In genomic region chr16:75065808-75066149, GRCh38 we compare ENCODE assay signal across 16 cellular contexts. TPM values are rescaled to one million over a fixed set of nuclear protein-coding genes. Genes with fewer than 3 reads are reported as not detected.
DNase-seq lines count a peak whose midpoint lies in the region; ATAC-seq and TF ChIP-seq lines count a peak whose summit lies in the region.
"Had no signal": no experiment of that assay in that cellular context is flagged by ENCODE, and none has a peak within 500 bp of the region (broad histone marks: within the 10 kb centered on the region; RNA-seq: fewer than 3 reads in every experiment).

No MANE protein-coding gene starts in this region.

- H3K36me3 Mint-ChIP-seq in activated naive CD4-positive, alpha-beta T cell treated with anti-CD3 and anti-CD28 coated beads, Interleukin-2, amount 50 U/mL, for 24 hours: peaks cover 2% of the 10 kb centered on the region
- H3K36me3 Mint-ChIP-seq in activated naive CD4-positive, alpha-beta T cell treated with anti-CD3 and anti-CD28 coated beads, Interleukin-2, amount 10 ng/mL, durations not matched to agents 7 days and 5 days: no peaks in the 10 kb centered on the region
- H3K36me3 Mint-ChIP-seq in dendritic cell treated with granulocyte-macrophage colony-stimulating factor and Interleukin-4, amounts not matched to agents 40 ng/mL and 50 ng/mL, for 4 days (ENCODE audit: low read depth): no peaks in the 10 kb centered on the region
- H3K36me3 Mint-ChIP-seq in natural killer cell (no peaks in the 10 kb centered on the region), type B pancreatic cell (peaks cover 6% of the 10 kb centered on the region), H9 (ENCODE audit: insufficient read depth in 1 of 3, low read depth in 3 of 3) (no peaks in the 10 kb centered on the region; a peak in 1 of 7 replicates)

- no peak overlapping the region for H3K14ac ChIP-seq in H9 (ENCODE audit: insufficient read depth, low read length)

- H3K23me2 ChIP-seq in H9 (ENCODE audit: insufficient read length, low read depth, low read length, poor library complexity, severe bottlenecking): no peaks in the 10 kb centered on the region

- no peak overlapping the region for H3K4ac ChIP-seq in H9 (ENCODE audit: low read depth, low read length)

- peaks cover 5% of the 10 kb centered on the region; the same call in 1 of the 2 replicates for H3K79me2 ChIP-seq in H9 (ENCODE audit: insufficient read depth, low read length)

- H2AK5ac ChIP-seq in H9 (ENCODE audit: insufficient read length, low read length): no peak overlapping the region

- H3K4me3 Mint-ChIP-seq in activated naive CD4-positive, alpha-beta T cell treated with anti-CD3 and anti-CD28 coated beads, Interleukin-2, amount 50 U/mL, for 24 hours: no peak overlapping the region
- no peak overlapping the region for H3K4me3 Mint-ChIP-seq in activated naive CD4-positive, alpha-beta T cell treated with anti-CD3 and anti-CD28 coated beads, Interleukin-2, amount 10 ng/mL, durations not matched to agents 7 days and 5 days
- no peak overlapping the region for H3K4me3 Mint-ChIP-seq in dendritic cell treated with granulocyte-macrophage colony-stimulating factor and Interleukin-4, amounts not matched to agents 40 ng/mL and 50 ng/mL, for 4 days
- H3K4me3 Mint-ChIP-seq in natural killer cell (peak overlapping the region; percentile 84), type B pancreatic cell (peak overlapping the region; percentile 72), H9 (no peak overlapping the region)

- H3K27ac Mint-ChIP-seq in activated naive CD4-positive, alpha-beta T cell treated with anti-CD3 and anti-CD28 coated beads, Interleukin-2, amount 50 U/mL, for 24 hours: peak overlapping the region; percentile 15
- no peak overlapping the region for H3K27ac Mint-ChIP-seq in activated naive CD4-positive, alpha-beta T cell treated with anti-CD3 and anti-CD28 coated beads, Interleukin-2, amount 10 ng/mL, durations not matched to agents 7 days and 5 days
- peak overlapping the region; percentile 17 for H3K27ac Mint-ChIP-seq in dendritic cell treated with granulocyte-macrophage colony-stimulating factor and Interleukin-4, amounts not matched to agents 40 ng/mL and 50 ng/mL, for 4 days
- H3K27ac Mint-ChIP-seq in natural killer cell: peak overlapping the region; percentile 53 to 84
- peak overlapping the region; percentile 91 for H3K27ac Mint-ChIP-seq in type B pancreatic cell
- H3K27ac Mint-ChIP-seq in H9: peak overlapping the region in 1 of 3 experiments; percentile 18; a peak in 2 of 7 replicates

- no peak overlapping the region for H2BK20ac ChIP-seq in H9 (ENCODE audit: low read depth, low read length, poor library complexity, severe bottlenecking)

- no peak for DNase-seq in activated naive CD4-positive, alpha-beta T cell treated with anti-CD3 and anti-CD28 coated beads, Interleukin-2, amount 10 ng/mL, durations not matched to agents 7 days and 5 days
- DNase-seq in natural killer cell (no peak), type B pancreatic cell (ENCODE audit: extremely low spot score, unreplicated experiment) (no peak), H9 (no peak), KG1 (lab: John Stamatoyannopoulos, UW) (no peak)
- DNase-seq: ACHN; effector CD4-positive, alpha-beta T cell; Karpas-422; kidney glomerular epithelial cell; NCI-H1417 treated with DMSO at 0.1 percent for 48 hours; NCI-H446; SHP77 treated with DMSO at 0.1 percent for 48 hours had no signal

- H4K8ac ChIP-seq in H9 (replicated peaks; ENCODE audit: insufficient read length, low read depth, low read length): no peak overlapping the region

- H2BK15ac ChIP-seq in H9 (ENCODE audit: low read depth, low read length): no peak overlapping the region

- H3K4me2 ChIP-seq in H9 (ENCODE audit: insufficient read depth, insufficient read length, low read length): no peak overlapping the region

- CTCF ChIA-PET in activated naive CD4-positive, alpha-beta T cell treated with anti-CD3 and anti-CD28 coated beads, Interleukin-2, amount 10 ng/mL, durations not matched to agents 7 days and 5 days (lab: Charles Lee): interaction anchor here (2.0 to 3.7 kb wide), 2 partner anchors 9 to 45 kb away, joined by 10 to 24 read pairs; no protein-coding TSS in a partner anchor

- H2BK12ac ChIP-seq in H9 (ENCODE audit: insufficient read length, low read depth, low read length): no peak overlapping the region

- intact Hi-C loops in dendritic cell treated with granulocyte-macrophage colony-stimulating factor and Interleukin-4, amounts not matched to agents 40 ng/mL and 50 ng/mL, for 4 days (cut with micrococcal nuclease): no loop called here
- intact Hi-C loops in natural killer cell (cut with micrococcal nuclease): loop anchor here (1.0 to 5.0 kb wide), 2 partner anchors 10 to 63 kb away; no protein-coding TSS in a partner anchor

- H2AFZ ChIP-seq in H9 (ENCODE audit: low read length): no peak overlapping the region

- H3K9me3 ChIP-seq in H9 (ENCODE audit: control insufficient read depth, low read depth, low read length): no peaks in the 10 kb centered on the region

- H3K18ac ChIP-seq in H9 (ENCODE audit: insufficient read length, low read depth, low read length): no peak overlapping the region

- no peak overlapping the region for H3K9ac ChIP-seq in H9 (ENCODE audit: extremely low read depth, insufficient read length, low read length)

- H3K9me3 Mint-ChIP-seq in activated naive CD4-positive, alpha-beta T cell treated with anti-CD3 and anti-CD28 coated beads, Interleukin-2, amount 50 U/mL, for 24 hours: no peaks in the 10 kb centered on the region
- no peaks in the 10 kb centered on the region for H3K9me3 Mint-ChIP-seq in activated naive CD4-positive, alpha-beta T cell treated with anti-CD3 and anti-CD28 coated beads, Interleukin-2, amount 10 ng/mL, durations not matched to agents 7 days and 5 days
- H3K9me3 Mint-ChIP-seq in dendritic cell treated with granulocyte-macrophage colony-stimulating factor and Interleukin-4, amounts not matched to agents 40 ng/mL and 50 ng/mL, for 4 days: no peaks in the 10 kb centered on the region
- no peaks in the 10 kb centered on the region for H3K9me3 Mint-ChIP-seq in natural killer cell
- H3K9me3 Mint-ChIP-seq in type B pancreatic cell: no peaks in the 10 kb centered on the region
- H3K9me3 Mint-ChIP-seq in H9: no peaks in the 10 kb centered on the region
- H3K9me3 Mint-ChIP-seq: activated T-cell treated with anti-CD3 and anti-CD28 coated beads, Interleukin-2, amount 50 U/mL, for 24 hours had no signal

- H3K27me3 Mint-ChIP-seq in activated naive CD4-positive, alpha-beta T cell treated with anti-CD3 and anti-CD28 coated beads, Interleukin-2, amount 50 U/mL, for 24 hours: no peaks in the 10 kb centered on the region
- no peaks in the 10 kb centered on the region for H3K27me3 Mint-ChIP-seq in activated naive CD4-positive, alpha-beta T cell treated with anti-CD3 and anti-CD28 coated beads, Interleukin-2, amount 10 ng/mL, durations not matched to agents 7 days and 5 days
- peaks cover 6% of the 10 kb centered on the region for H3K27me3 Mint-ChIP-seq in dendritic cell treated with granulocyte-macrophage colony-stimulating factor and Interleukin-4, amounts not matched to agents 40 ng/mL and 50 ng/mL, for 4 days
- H3K27me3 Mint-ChIP-seq in natural killer cell (ENCODE audit: low read depth in 2 of 2) (peaks cover 31 to 42% of the 10 kb centered on the region in 2 donors), type B pancreatic cell (no peaks in the 10 kb centered on the region), H9 (ENCODE audit: low read depth) (no peaks in the 10 kb centered on the region; the same call in 1 of the 2 replicates)
- H3K27me3 Mint-ChIP-seq: activated T-cell treated with anti-CD3 and anti-CD28 coated beads, Interleukin-2, amount 50 U/mL, for 24 hours had no signal

- no peak overlapping the region for H2BK120ac ChIP-seq in H9 (ENCODE audit: low read depth, low read length, poor library complexity, severe bottlenecking)

- no peaks in the 10 kb centered on the region for H3K27me3 ChIP-seq in H9 (ENCODE audit: insufficient read depth, low read length)

- H3K79me1 ChIP-seq in H9 (ENCODE audit: insufficient read depth, low read depth, low read length, poor library complexity, severe bottlenecking): peaks cover 4% of the 10 kb centered on the region

- H3K23ac ChIP-seq in H9 (ENCODE audit: insufficient read length, low read depth, low read length): no peak overlapping the region

- H3T11ph ChIP-seq in H9 (ENCODE audit: low read length): no peak overlapping the region

- no peak overlapping the region for H3K56ac ChIP-seq in H9 (ENCODE audit: insufficient read length, low read depth, low read length)

- H3K27ac ChIP-seq in H9 (ENCODE audit: insufficient read length, low read depth, low read length): no peak overlapping the region

- no peaks in the 10 kb centered on the region; the same call in 1 of the 2 replicates for H3K4me1 ChIP-seq in H9 (ENCODE audit: insufficient read depth, low read length)

- peaks cover 40% of the 10 kb centered on the region for H3K4me1 Mint-ChIP-seq in activated naive CD4-positive, alpha-beta T cell treated with anti-CD3 and anti-CD28 coated beads, Interleukin-2, amount 50 U/mL, for 24 hours
- peaks cover 39% of the 10 kb centered on the region for H3K4me1 Mint-ChIP-seq in activated naive CD4-positive, alpha-beta T cell treated with anti-CD3 and anti-CD28 coated beads, Interleukin-2, amount 10 ng/mL, durations not matched to agents 7 days and 5 days
- peaks cover 63% of the 10 kb centered on the region for H3K4me1 Mint-ChIP-seq in dendritic cell treated with granulocyte-macrophage colony-stimulating factor and Interleukin-4, amounts not matched to agents 40 ng/mL and 50 ng/mL, for 4 days (ENCODE audit: low read depth)
- H3K4me1 Mint-ChIP-seq in natural killer cell: peaks cover 17 to 20% of the 10 kb centered on the region in 2 donors
- H3K4me1 Mint-ChIP-seq in type B pancreatic cell (ENCODE audit: unreplicated experiment): peaks cover 58% of the 10 kb centered on the region
- H3K4me1 Mint-ChIP-seq in H9: peaks cover 43 to 52% of the 10 kb centered on the region in 2 experiments

- no peak for ATAC-seq in natural killer cell
- no peak for ATAC-seq in HG02852 (IDR thresholded peaks at IDR 0.05; ENCODE audit: unreplicated experiment)

- no peak overlapping the region for H2BK5ac ChIP-seq in H9 (ENCODE audit: insufficient read length, low read length)

- H4K5ac ChIP-seq in H9 (ENCODE audit: insufficient read length, low read depth, low read length): no peak overlapping the region

- no CpG with 5 or more reads among the region's 4 CpGs for WGBS in H9 (ENCODE audit: extremely low coverage, insufficient read length, low lambda C conversion rate)

- H4K91ac ChIP-seq in H9 (ENCODE audit: insufficient read length, low read depth, low read length): no peak overlapping the region

- TF ChIP-seq CTCF in natural killer cell (IDR thresholded peaks at IDR 0.05) (no peak), type B pancreatic cell (conservative IDR thresholded peaks at IDR 0.05) (no peak), H9 (conservative IDR thresholded peaks at IDR 0.05) (no peak)

- no peaks in the 10 kb centered on the region for H4K20me1 ChIP-seq in H9 (ENCODE audit: control insufficient read depth, insufficient read depth, insufficient read length)

RNA-seq across cellular contexts. Expression of gene LDHD, which starts 50.8 kb away (rescaled TPM):
- total RNA-seq in natural killer cell (1 to 10 TPM in 1 of 3 donors, under 1 TPM in 1, not detected in 1; 0.12 to 1.3 TPM), type B pancreatic cell (ENCODE audit: low replicate concordance) (0.69 and 1.8 TPM in 2 replicates), H9 (2021) (14.5 and 14.7 TPM in 2 replicates)

Comparison
In these comparisons a context has a peak if more than half of its experiments do, and no peak if none do; other contexts are left out.
1. H3K4me3 Mint-ChIP-seq: peak in natural killer cell (single experiment) and type B pancreatic cell (single experiment); none in activated naive CD4-positive, alpha-beta T cell treated with anti-CD3 and anti-CD28 coated beads, Interleukin-2, amount 50 U/mL, for 24 hours (single experiment), activated naive CD4-positive, alpha-beta T cell treated with anti-CD3 and anti-CD28 coated beads, Interleukin-2, amount 10 ng/mL, durations not matched to agents 7 days and 5 days (single experiment), dendritic cell treated with granulocyte-macrophage colony-stimulating factor and Interleukin-4, amounts not matched to agents 40 ng/mL and 50 ng/mL, for 4 days (single experiment) and H9 (0 of 2).